Comparison of ENCODE assay signal across 8 cellular contexts in the genomic region with DNA sequence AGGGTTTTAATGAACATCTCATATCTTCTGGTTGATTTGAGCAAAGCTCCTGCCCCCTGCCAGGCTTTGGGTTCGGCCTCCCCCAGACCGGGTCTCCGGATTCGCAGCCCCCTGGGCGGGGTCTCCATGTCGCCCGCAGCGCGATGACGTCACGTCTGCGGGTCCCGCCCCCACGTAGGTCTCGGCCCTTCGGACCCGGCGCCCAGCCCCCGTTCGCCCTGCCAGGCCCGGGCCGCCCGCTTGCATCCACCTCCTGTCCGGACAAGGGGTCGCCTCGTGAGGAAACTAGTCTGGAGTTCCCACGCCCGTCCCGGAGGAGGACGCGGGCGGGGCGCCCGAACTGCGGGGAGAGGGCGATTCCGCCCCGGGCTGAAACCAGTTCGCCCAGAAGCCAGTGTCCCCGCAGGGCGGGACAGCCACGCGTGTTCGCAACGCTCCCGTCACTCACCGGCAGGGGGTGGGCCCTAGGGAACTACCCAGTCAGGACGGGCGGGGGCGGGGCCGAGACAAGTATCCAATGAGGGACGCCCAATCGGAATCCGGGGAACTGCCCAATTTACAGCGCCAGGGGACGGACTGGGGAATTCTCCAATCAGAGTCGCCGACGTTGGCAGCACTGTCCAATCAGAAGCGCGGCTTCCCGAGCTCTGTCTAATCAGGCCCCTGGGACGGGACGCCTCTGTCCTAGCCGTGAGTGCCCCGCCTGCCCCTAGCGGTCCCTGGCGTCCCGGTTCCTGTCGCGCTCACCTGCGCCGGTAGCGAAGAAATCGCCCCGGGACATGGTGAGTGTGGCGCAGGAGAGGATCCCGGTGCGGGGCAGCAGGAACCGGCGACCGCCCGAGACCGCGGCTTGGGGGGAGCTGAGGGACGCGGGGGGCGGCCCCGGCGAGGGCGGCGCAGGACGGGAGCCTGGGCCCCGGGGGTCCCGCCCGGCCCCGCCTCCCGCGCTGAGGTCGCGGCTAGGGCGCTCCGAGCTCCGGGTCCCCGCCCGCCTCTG. TPM values are rescaled to one million over a fixed set of nuclear protein-coding genes. Genes with fewer than 3 reads are reported as not detected.
DNase-seq lines count a peak whose midpoint lies in the region; ATAC-seq and TF ChIP-seq lines count a peak whose summit lies in the region.

A gene (plus strand): TSS at position 682 of the 997 bp plus-strand sequence. CDS start 98 bp downstream, at position 780.

- dilution Hi-C loops in IMR-90 (cut with HindIII; ENCODE audit: low sequenced_read_pairs, unreplicated experiment) = no loop called here

- peak within 1 kb of the TSS; percentile 67 for H3K9ac ChIP-seq in IMR-90 (ENCODE audit: low read depth, low read length)
- H3K9ac ChIP-seq in muscle layer of colon (ENCODE audit: low read length) = peak within 1 kb of the TSS; percentile 68

- H2BK120ac ChIP-seq in IMR-90 (ENCODE audit: low read depth, low read length) = peak within 1 kb of the TSS; percentile 19; the same call in 1 of the 2 replicates

- peak; percentile 29; the same call in 1 of the 2 replicates for TF ChIP-seq POLR2A in IMR-90 (IDR thresholded peaks at IDR 0.05; ENCODE audit: low read depth, low read length)
- TF ChIP-seq POLR2A in esophagus muscularis mucosa (IDR thresholded peaks at IDR 0.05; ENCODE audit: low read depth) = no peak

- H3K27ac ChIP-seq in IMR-90 (ENCODE audit: insufficient read depth, low read length) (peak within 1 kb of the TSS; percentile 80), Panc1 (ENCODE audit: low read length) (peak within 1 kb of the TSS; percentile 81), esophagus muscularis mucosa (replicated peaks in 1 of 4) (peak within 1 kb of the TSS; percentile 85 to 94 (median 92)), muscle layer of colon (ENCODE audit: low read depth, low read length) (peak within 1 kb of the TSS; percentile 96)

- H3K9me3 ChIP-seq in IMR-90 (ENCODE audit: control insufficient read depth, insufficient read depth, low read length) (peaks cover 21% of the 10 kb centered on the region), Panc1 (ENCODE audit: control insufficient read depth, insufficient read depth, low read depth, low read length) (peaks cover 7% of the 10 kb centered on the region; the same call in 1 of the 2 replicates), esophagus muscularis mucosa (peaks cover 0 to 31% (median 11%) of the 10 kb centered on the region in 4 donors), muscle layer of colon (ENCODE audit: low read length) (no peaks in the 10 kb centered on the region)

- peak within 1 kb of the TSS; percentile 98 for H3K4me3 ChIP-seq in IMR-90 (ENCODE audit: insufficient read depth, low read depth, low read length)
- H3K4me3 ChIP-seq in Panc1 (ENCODE audit: low read depth in 2 of 2, low read length in 2 of 2) = peak within 1 kb of the TSS; percentile 66 to 77
- H3K4me3 ChIP-seq in esophagus muscularis mucosa = peak within 1 kb of the TSS; percentile 88 to 95 (median 89)
- H3K4me3 ChIP-seq in muscle layer of colon (ENCODE audit: low read depth in 1 of 2, low read length in 2 of 2) = peak within 1 kb of the TSS; percentile 81

- H2BK15ac ChIP-seq in IMR-90 (ENCODE audit: low read depth, low read length) = no peak within 1 kb of the TSS

- intact Hi-C loops in IMR-90 (cut with micrococcal nuclease) (no loop called here), Panc1 (cut with micrococcal nuclease; ENCODE audit: unreplicated experiment) (no loop called here), esophagus muscularis mucosa (cut with DNase I) (no loop called here)

- H3K36me3 ChIP-seq in IMR-90 (ENCODE audit: control insufficient read depth, insufficient read depth, low read length) (peaks cover 7% of the 10 kb centered on the region), Panc1 (ENCODE audit: control insufficient read depth, insufficient read depth, low read length) (no peaks in the 10 kb centered on the region), esophagus muscularis mucosa (peaks cover 0 to 24% (median 6%) of the 10 kb centered on the region in 4 donors), muscle layer of colon (ENCODE audit: insufficient read depth, low read length) (no peaks in the 10 kb centered on the region)

- peak; percentile 90 for ATAC-seq in GM21528 (IDR thresholded peaks at IDR 0.05; ENCODE audit: low FRiP score, unreplicated experiment)
- ATAC-seq in IMR-90 (ENCODE audit: low read depth) = peak; percentile 97
- peak; percentile 98 for ATAC-seq in Panc1
- ATAC-seq in activated T-cell treated with anti-CD3 and anti-CD28 coated beads, Interleukin-2, amount 50 U/mL, for 72 hours (replicated peaks in 1 of 2) = peak; percentile 99

- TF ChIP-seq RAD21 in IMR-90 (IDR thresholded peaks at IDR 0.05; ENCODE audit: low read length) = no peak

- no peaks in the 10 kb centered on the region for H3K27me3 ChIP-seq in IMR-90 (ENCODE audit: control insufficient read depth, insufficient read depth, low read length)
- H3K27me3 ChIP-seq in Panc1 (ENCODE audit: control insufficient read depth, insufficient read depth, low read length) = no peaks in the 10 kb centered on the region
- H3K27me3 ChIP-seq in esophagus muscularis mucosa = no peaks in the 10 kb centered on the region
- no peaks in the 10 kb centered on the region for H3K27me3 ChIP-seq in muscle layer of colon (ENCODE audit: control insufficient read depth in 1 of 2, insufficient read depth in 2 of 2, low read length in 2 of 2)

- peak within 1 kb of the TSS; percentile 94 to 97 for H3K4me3 Mint-ChIP-seq in activated T-cell treated with anti-CD3 and anti-CD28 coated beads, Interleukin-2, amount 50 U/mL, for 72 hours

- H4K5ac ChIP-seq in IMR-90 (ENCODE audit: low read depth, low read length) = peak within 1 kb of the TSS; percentile 89

- H3K9me3 Mint-ChIP-seq in activated T-cell treated with anti-CD3 and anti-CD28 coated beads, Interleukin-2, amount 50 U/mL, for 72 hours = peaks cover 5 to 15% of the 10 kb centered on the region in 2 donors

- POLR2A ChIA-PET in IMR-90 (lab: Charles Lee; ENCODE audit: unreplicated experiment) = no interaction called here
- POLR2A ChIA-PET in Panc1 (lab: Charles Lee) = no interaction called here

- peak within 1 kb of the TSS; percentile 40; the same call in 1 of the 2 replicates for H3K18ac ChIP-seq in IMR-90 (ENCODE audit: low read depth, low read length)

- peak within 1 kb of the TSS; percentile 94 for H4K8ac ChIP-seq in IMR-90 (ENCODE audit: low read depth in 2 of 2, low read length in 2 of 2)

- 0% methylated on average over 47 of the region's 106 CpGs; no CpG with 5 or more reads in 1 of the 2 experiments for WGBS in IMR-90 (ENCODE audit: extremely low coverage in 2 of 2, insufficient read length in 1 of 2), 2 experiments
- WGBS in esophagus muscularis mucosa = 0% methylated on average over 39 of the region's 106 CpGs

- BruUV-seq in IMR-90 (replicated peaks; lab: Mats Ljungman, UMichigan) (no TSS peak), Panc1 (replicated peaks; lab: Mats Ljungman, UMichigan) (TSS peak; percentile 93)

- 0 out of 2 replicates have a peak within 1 kb of the TSS, but pooled peaks have one; percentile 33 for H2AK5ac ChIP-seq in IMR-90 (ENCODE audit: low read depth, low read length)

- H3K4me2 ChIP-seq in IMR-90 (ENCODE audit: low read depth, low read length) = peak within 1 kb of the TSS; percentile 100

- DNase-seq in DMS153 treated with DMSO at 0.1 percent for 48 hours (lab: John Stamatoyannopoulos, UW; ENCODE audit: unreplicated experiment) (peak; percentile 48), IMR-90 (peak; percentile 98), Panc1 (ENCODE audit: low read depth, low spot score) (peak; percentile 93), esophagus muscularis mucosa (ENCODE audit: extremely low spot score) (peak; percentile 100)
- peak; percentile 97 to 98 for DNase-seq in activated T-cell treated with anti-CD3 and anti-CD28 coated beads, Interleukin-2, amount 50 U/mL, for 72 hours
- peak; percentile 94 to 98 for DNase-seq in stimulated activated CD8-positive, alpha-beta memory T cell treated with anti-CD3 and anti-CD28 coated beads, Interleukin-7, amount 100 ng/mL, for 1 hour (ENCODE audit: low read depth in 2 of 2)

- H2AFZ ChIP-seq in IMR-90 (replicated peaks; ENCODE audit: low read length, poor library complexity) = peak within 1 kb of the TSS; percentile 100

- H3K4ac ChIP-seq in IMR-90 (ENCODE audit: low read depth, low read length) = peak within 1 kb of the TSS; percentile 87

- H4K20me1 ChIP-seq in IMR-90 (ENCODE audit: insufficient read depth, low read length) = no peaks in the 10 kb centered on the region

- H3K4me1 ChIP-seq in IMR-90 (ENCODE audit: control insufficient read depth, insufficient read depth, low read length) (peaks cover 3% of the 10 kb centered on the region), Panc1 (ENCODE audit: control insufficient read depth, insufficient read depth, low read length) (no peaks in the 10 kb centered on the region; the same call in 1 of the 2 replicates), esophagus muscularis mucosa (peaks cover 15 to 26% (median 17%) of the 10 kb centered on the region in 4 donors), muscle layer of colon (ENCODE audit: insufficient read depth, low read length) (peaks cover 8% of the 10 kb centered on the region)

- H2AK9ac ChIP-seq in IMR-90 (replicated peaks; ENCODE audit: low read depth, low read length, poor library complexity) = peak within 1 kb of the TSS; percentile 96

- H3K4me1 Mint-ChIP-seq in activated T-cell treated with anti-CD3 and anti-CD28 coated beads, Interleukin-2, amount 50 U/mL, for 72 hours (ENCODE audit: low read depth) = peaks cover 13% of the 10 kb centered on the region

- peak within 1 kb of the TSS; percentile 93 for H3K14ac ChIP-seq in IMR-90 (replicated peaks; ENCODE audit: low read depth, low read length)

- no peak within 1 kb of the TSS for H2BK20ac ChIP-seq in IMR-90 (ENCODE audit: low read depth, low read length)

- H3K9me1 ChIP-seq in IMR-90 (ENCODE audit: insufficient read depth, low read length) = no peaks in the 10 kb centered on the region

- H3K56ac ChIP-seq in IMR-90 (ENCODE audit: extremely low read depth, insufficient read depth, low read length) = peak within 1 kb of the TSS; percentile 20; the same call in 1 of the 2 replicates

- H3K36me3 Mint-ChIP-seq in activated T-cell treated with anti-CD3 and anti-CD28 coated beads, Interleukin-2, amount 50 U/mL, for 72 hours (ENCODE audit: insufficient read depth in 2 of 2) = peaks cover 11 to 19% of the 10 kb centered on the region in 2 donors

- in situ Hi-C loops in IMR-90 (cut with MboI; ENCODE audit: low sequenced_read_pairs) (no loop called here), Panc1 (cut with HindIII; ENCODE audit: low pct_unique_long_range_greater_than_20kb, low sequenced_read_pairs) (no loop called here)

- peaks cover 22 to 38% of the 10 kb centered on the region in 2 experiments for H3K79me1 ChIP-seq in IMR-90 (ENCODE audit: low read depth in 1 of 2, low read length in 2 of 2)

- no peaks in the 10 kb centered on the region for H3K27me3 Mint-ChIP-seq in activated T-cell treated with anti-CD3 and anti-CD28 coated beads, Interleukin-2, amount 50 U/mL, for 72 hours (ENCODE audit: low read depth)

- H2BK5ac ChIP-seq in IMR-90 (ENCODE audit: low read depth, low read length, poor library complexity, severe bottlenecking) = peak within 1 kb of the TSS; percentile 94

- peak within 1 kb of the TSS; percentile 45; the same call in 1 of the 2 replicates for H3K23ac ChIP-seq in IMR-90 (ENCODE audit: low read depth, low read length)

- H3K27ac Mint-ChIP-seq in activated T-cell treated with anti-CD3 and anti-CD28 coated beads, Interleukin-2, amount 50 U/mL, for 72 hours = peak within 1 kb of the TSS; percentile 86

- peak within 1 kb of the TSS; percentile 81; the same call in 1 of the 2 replicates for H4K91ac ChIP-seq in IMR-90 (ENCODE audit: insufficient read depth, low read depth, low read length)

- TF ChIP-seq CTCF in IMR-90 (conservative IDR thresholded peaks at IDR 0.05; ENCODE audit: low read depth, low read length) = peak; percentile 41
- peak; percentile 59; the same call in 1 of the 2 replicates for TF ChIP-seq CTCF in Panc1 (IDR thresholded peaks at IDR 0.05)
- peak; percentile 50 to 70 (median 52) for TF ChIP-seq CTCF in esophagus muscularis mucosa (IDR thresholded peaks at IDR 0.05)

- CTCF ChIA-PET in IMR-90 (lab: Yijun Ruan, JAX) = interaction anchor here (0.8 to 1.2 kb wide), 3 partner anchors 46 to 117 kb away, joined by 3 to 4 read pairs (median 3); no protein-coding TSS in a partner anchor
- CTCF ChIA-PET in Panc1 (lab: Charles Lee) = interaction anchor here (0.6 to 1.0 kb wide), 2 partner anchors 18 to 167 kb away, joined by 3 read pairs; no protein-coding TSS in a partner anchor

- no peak for TF ChIP-seq EP300 in esophagus muscularis mucosa (IDR thresholded peaks at IDR 0.05)

RNA-seq across cellular contexts. Expression of the gene that starts here (rescaled TPM):
- total RNA-seq in IMR-90 (2012; rRNA removed) (6.4 and 9.7 TPM in 2 replicates), Panc1 (2021; ENCODE audit: unreplicated experiment) (7.3 TPM), esophagus muscularis mucosa (1 to 10 TPM; 3.0 to 7.5 (median 5.3) TPM)
- 1.6 and 2.8 TPM in 2 replicates for polyA plus RNA-seq in IMR-90 (2012; rRNA removed)
- polyA plus RNA-seq in IMR-90 (2012; cell fraction: cytosol; rRNA removed) = 0.31 and 0.58 TPM in 2 replicates
- 0.36 and 2.9 TPM in 2 replicates for polyA plus RNA-seq in IMR-90 (2012; cell fraction: nucleus; rRNA removed; ENCODE audit: low replicate concordance)
- polyA plus RNA-seq in Panc1 (2012; ENCODE audit: insufficient read length) = 2.3 TPM
- total RNA-seq in activated T-cell treated with anti-CD3 and anti-CD28 coated beads, Interleukin-2, amount 50 U/mL, for 72 hours = 1 to 10 TPM; 4.6 to 4.8 TPM

Comparison
In these comparisons a context has a peak if more than half of its experiments do, and no peak if none do; other contexts are left out.
1. Peak in every context shown above with its lines: DNase-seq, ATAC-seq, H3K4me3 ChIP-seq and H3K27ac ChIP-seq.
2. DNase-seq: peak in every context shown above with its lines; median percentile 100 in esophagus muscularis mucosa; 98 in IMR-90; 98 in activated T-cell treated with anti-CD3 and anti-CD28 coated beads, Interleukin-2, amount 50 U/mL, for 72 hours; 96 in stimulated activated CD8-positive, alpha-beta memory T cell treated with anti-CD3 and anti-CD28 coated beads, Interleukin-7, amount 100 ng/mL, for 1 hour; 93 in Panc1; 48 in DMS153 treated with DMSO at 0.1 percent for 48 hours.